Comparison of ENCODE assay signal across 8 cellular contexts in the genomic region with DNA sequence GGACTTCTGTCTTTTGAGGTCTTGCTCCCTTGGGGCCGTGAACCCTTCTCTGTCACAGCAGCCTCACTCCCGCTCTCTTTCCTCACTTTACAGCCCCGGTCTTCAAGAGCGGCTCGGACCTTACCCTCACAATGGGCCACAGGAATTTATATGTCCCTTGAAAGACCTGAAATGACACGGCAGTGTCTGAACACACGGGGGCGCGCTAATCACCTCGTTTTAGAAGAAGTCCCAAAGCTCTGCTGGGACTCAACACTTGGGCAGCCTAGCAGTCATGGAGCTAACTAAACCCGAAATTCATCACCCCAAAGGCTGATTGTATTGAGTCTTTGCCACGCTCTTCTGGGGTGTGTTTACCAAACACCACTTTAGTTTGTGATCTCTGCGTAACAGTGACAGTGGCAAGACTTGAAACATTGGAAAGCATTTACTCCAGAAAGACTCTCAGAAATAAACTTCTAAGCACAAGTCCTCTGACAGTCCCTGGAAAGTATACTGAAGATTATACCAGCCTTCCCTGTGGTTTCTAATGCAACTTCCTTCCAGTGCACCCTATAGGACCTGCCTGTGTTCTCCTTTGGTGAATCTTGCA. TPM values are rescaled to one million over a fixed set of nuclear protein-coding genes. Genes with fewer than 3 reads are reported as not detected.
A peak's percentile ranks its signal among the peaks of the same experiment; 100 is the strongest.
DNase-seq lines count a peak whose midpoint lies in the region; ATAC-seq and TF ChIP-seq lines count a peak whose summit lies in the region.

No MANE protein-coding gene starts in this region.

- TF ChIP-seq CTCF in astrocyte of the cerebellum (IDR thresholded peaks at IDR 0.05; ENCODE audit: low read depth, low read length, missing control alignments): peak; percentile 81

- H3K4me3 ChIP-seq in astrocyte of the cerebellum (ENCODE audit: low read depth, low read length): no peak overlapping the region

- in situ Hi-C loops in astrocyte of the cerebellum (cut with HindIII; ENCODE audit: low sequenced_read_pairs): no loop called here

- ATAC-seq in HG03064 (IDR thresholded peaks at IDR 0.05; ENCODE audit: low read depth, unreplicated experiment): peak; percentile 69
- ATAC-seq in GM21360 (IDR thresholded peaks at IDR 0.05; ENCODE audit: unreplicated experiment): no peak
- no peak for ATAC-seq in GM18498 (IDR thresholded peaks at IDR 0.05; ENCODE audit: unreplicated experiment)

- peak; percentile 34 for DNase-seq in GDM1 (lab: John Stamatoyannopoulos, UW)
- peak; percentile 64 for DNase-seq in RPMI7951 (ENCODE audit: low read depth)
- peak; percentile 54 for DNase-seq in astrocyte of the cerebellum (ENCODE audit: low read depth)
- DNase-seq in iPS DF 4.7 (ENCODE audit: extremely low read depth, low spot score): peak; percentile 81
- peak; percentile 65 for DNase-seq in smooth muscle cell of the brain vasculature (ENCODE audit: low read depth, low spot score)

RNA-seq across cellular contexts. Expression of a gene that starts 29.0 kb away (rescaled TPM):
- not detected in 2 replicates for total RNA-seq in RPMI7951 (2014; rRNA removed; shearing (Covaris generic))

RNA-seq across cellular contexts. Expression of a gene that starts 35.2 kb away (rescaled TPM):
- total RNA-seq in RPMI7951 (2014; rRNA removed; shearing (Covaris generic)): 0.12 and 0.78 TPM in 2 replicates

RNA-seq across cellular contexts. Expression of a gene that starts 52.4 kb away (rescaled TPM):
- total RNA-seq in RPMI7951 (2014; rRNA removed; shearing (Covaris generic)): not detected in 2 replicates

RNA-seq across cellular contexts. Expression of a gene that starts 57.1 kb away (rescaled TPM):
- not detected in 2 replicates for total RNA-seq in RPMI7951 (2014; rRNA removed; shearing (Covaris generic))
